In genomic region chr15:82537351-82537908, GRCh38 we compare ENCODE assay signal across 9 cellular contexts. TPM values are rescaled to one million over a fixed set of nuclear protein-coding genes. Genes with fewer than 3 reads are reported as not detected.
A peak's percentile ranks its signal among the peaks of the same experiment; 100 is the strongest.
DNase-seq lines count a peak whose midpoint lies in the region; ATAC-seq and TF ChIP-seq lines count a peak whose summit lies in the region.
"Had no signal": no experiment of that assay in that cellular context is flagged by ENCODE, and none has a peak within 500 bp of the region (broad histone marks: within the 10 kb centered on the region; RNA-seq: fewer than 3 reads in every experiment).

No MANE protein-coding gene starts in this region.

- no peaks in the 10 kb centered on the region for H3K27me3 Mint-ChIP-seq in Calu3 (ENCODE audit: unreplicated experiment)
- no peaks in the 10 kb centered on the region for H3K27me3 Mint-ChIP-seq in natural killer cell (ENCODE audit: low read depth in 2 of 2)

- H3K9me3 Mint-ChIP-seq in Calu3 (ENCODE audit: low read depth, unreplicated experiment): no peaks in the 10 kb centered on the region
- no peaks in the 10 kb centered on the region for H3K9me3 Mint-ChIP-seq in activated naive CD4-positive, alpha-beta T cell treated with anti-CD3 and anti-CD28 coated beads, Interleukin-2, amount 50 U/mL, for 72 hours
- H3K9me3 Mint-ChIP-seq in natural killer cell: no peaks in the 10 kb centered on the region

- no peak for TF ChIP-seq CTCF in Calu3 (IDR thresholded peaks at IDR 0.05; ENCODE audit: unreplicated experiment)
- TF ChIP-seq CTCF in natural killer cell (IDR thresholded peaks at IDR 0.05): no peak

- no TSS peak for BruUV-seq in Calu3 (replicated peaks; lab: Mats Ljungman, UMichigan)

- H3K4me1 Mint-ChIP-seq in Calu3 (ENCODE audit: low read depth, unreplicated experiment) (peaks cover 41% of the 10 kb centered on the region), natural killer cell (peaks cover 35 to 37% of the 10 kb centered on the region in 2 donors)

- H3K27ac Mint-ChIP-seq in Calu3 (ENCODE audit: unreplicated experiment) (no peak overlapping the region), natural killer cell (peak overlapping the region in 1 of 2 donors; percentile 67)
- H3K27ac Mint-ChIP-seq in activated naive CD4-positive, alpha-beta T cell treated with anti-CD3 and anti-CD28 coated beads, Interleukin-2, amount 50 U/mL, for 72 hours: peak overlapping the region; percentile 95 to 98

- DNase-seq in Calu3 (no peak), natural killer cell (no peak), DMS153 treated with DMSO at 0.1 percent for 48 hours (lab: John Stamatoyannopoulos, UW; ENCODE audit: unreplicated experiment) (no peak), AG08395 (ENCODE audit: low spot score) (no peak)
- no peak for DNase-seq in activated naive CD4-positive, alpha-beta T cell treated with anti-CD3 and anti-CD28 coated beads, Interleukin-2, amount 50 U/mL, for 72 hours (ENCODE audit: low spot score in 2 of 2)
- DNase-seq: adrenal gland, NCI-H510A treated with DMSO at 0.1 percent for 48 hours had no signal

- H3K36me3 Mint-ChIP-seq in Calu3 (ENCODE audit: insufficient read depth, unreplicated experiment) (peaks cover 77% of the 10 kb centered on the region), natural killer cell (peaks cover 19% of the 10 kb centered on the region)
- peaks cover 51 to 63% of the 10 kb centered on the region in 2 donors for H3K36me3 Mint-ChIP-seq in activated naive CD4-positive, alpha-beta T cell treated with anti-CD3 and anti-CD28 coated beads, Interleukin-2, amount 50 U/mL, for 72 hours

- ATAC-seq in HG02610 (IDR thresholded peaks at IDR 0.05; ENCODE audit: unreplicated experiment) (peak; percentile 28), natural killer cell (no peak), HG02870 (IDR thresholded peaks at IDR 0.05; ENCODE audit: unreplicated experiment) (no peak)
- ATAC-seq in activated naive CD4-positive, alpha-beta T cell treated with anti-CD3 and anti-CD28 coated beads, Interleukin-2, amount 50 U/mL, for 72 hours: no peak

- CTCF ChIA-PET in Calu3 (lab: Charles Lee): no interaction called here

- intact Hi-C loops in Calu3 (cut with micrococcal nuclease; ENCODE audit: unreplicated experiment): no loop called here
- intact Hi-C loops in natural killer cell (cut with micrococcal nuclease): no loop called here

- H3K4me3 Mint-ChIP-seq in Calu3 (ENCODE audit: low read depth, unreplicated experiment) (peak overlapping the region; percentile 98), natural killer cell (peak overlapping the region; percentile 14)

RNA-seq across cellular contexts. Expression of gene RPS17, which starts 2.8 kb away (rescaled TPM):
- total RNA-seq in Calu3 (2022) (1,584 and 1,695 TPM in 2 replicates), natural killer cell (1,000 to 10,000 TPM; 1,035 to 1,314 (median 1,130) TPM)
- total RNA-seq in activated naive CD4-positive, alpha-beta T cell treated with anti-CD3 and anti-CD28 coated beads, Interleukin-2, amount 50 U/mL, for 72 hours: 1,000 to 10,000 TPM; 3,116 to 3,713 TPM
